In the genomic region with DNA sequence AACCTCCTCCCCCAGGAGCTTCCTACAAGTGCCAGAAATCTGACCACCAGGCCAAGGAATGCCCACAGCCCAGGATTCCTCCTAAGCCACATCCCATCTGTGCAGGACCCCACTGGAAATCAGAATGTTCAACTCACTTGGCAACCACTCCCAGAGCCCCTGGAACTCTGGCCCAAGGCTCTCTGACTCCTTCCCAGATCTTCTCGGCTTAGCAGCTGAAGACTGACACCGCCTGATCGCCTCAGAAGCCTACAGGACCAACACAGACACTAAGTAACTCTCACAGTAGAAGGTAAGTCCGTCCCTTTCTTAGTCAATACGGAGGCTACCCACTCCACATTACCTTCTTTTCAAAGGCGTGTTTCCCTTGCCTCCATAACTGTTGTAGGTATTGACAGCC, we compare ENCODE assay signal across 3 cellular contexts. TPM values are rescaled to one million over a fixed set of nuclear protein-coding genes. Genes with fewer than 3 reads are reported as not detected.
"Had no signal": no experiment of that assay in that cellular context is flagged by ENCODE, and none has a peak within 500 bp of the region (broad histone marks: within the 10 kb centered on the region; RNA-seq: fewer than 3 reads in every experiment).

No MANE protein-coding gene starts in this region.

RNA-seq across cellular contexts. Expression of a gene that starts 8.9 kb away (rescaled TPM):
- total RNA-seq: HT-29, LHCN-M2, SJCRH30 had no signal

RNA-seq across cellular contexts. Expression of a gene that starts 53.2 kb away (rescaled TPM):
- total RNA-seq: SJCRH30 had no signal
